In the genomic region with DNA sequence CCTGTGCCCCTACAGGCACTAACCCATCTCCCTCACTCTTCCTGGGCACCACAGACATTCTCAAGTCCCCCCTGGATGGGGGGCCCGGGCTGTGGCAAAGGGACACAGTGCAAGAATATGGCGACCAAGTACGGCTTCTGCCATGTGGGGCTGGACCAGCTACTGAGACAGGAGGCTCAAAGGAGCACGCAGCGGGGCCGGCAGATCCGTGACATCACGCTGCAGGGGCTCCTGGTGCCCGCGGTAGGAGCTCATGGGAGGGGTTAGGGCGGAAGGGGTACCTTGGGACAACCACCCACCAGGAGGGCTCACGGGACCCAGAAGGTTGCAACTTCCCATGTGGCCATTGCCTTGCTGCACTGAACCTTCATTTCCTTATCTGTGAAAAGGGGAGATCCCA, we compare ENCODE assay signal across 8 cellular contexts.
"Had no signal": no experiment of that assay in that cellular context is flagged by ENCODE, and none has a peak within 500 bp of the region (broad histone marks: within the 10 kb centered on the region; RNA-seq: fewer than 3 reads in every experiment).

No MANE protein-coding gene starts in this region.

- H3K4me3 Mint-ChIP-seq: H9 had no signal

- ATAC-seq: K562 had no signal

- H3K9me3 Mint-ChIP-seq: H9 had no signal

- FAIRE-seq: H54, HTR-8/SVneo, K562 had no signal

- H3K27ac Mint-ChIP-seq: H9 had no signal

- H2AFZ ChIP-seq: GM23248 had no signal

- DNase-seq: GM23248, GOT3, H9, HCEC 1CT, IMR-90 had no signal

- H3K27ac ChIP-seq: GM23248 had no signal

- H3K9ac ChIP-seq: GM23248 had no signal

- H3K4me3 ChIP-seq: GM23248, K562 had no signal
